ENCODE assay signal across 1 cellular context in genomic region chr10:25666276-25666675, GRCh38.
TF ChIP-seq lines count a peak whose summit lies in the region.

No MANE protein-coding gene starts in this region.

TF ChIP-seq in HepG2, 621 proteins besides CTCF, POLR2A, EP300 and RAD21 (continued from another document):
- TF ChIP-seq ZNF318 (CRISPR knock-in tag; IDR thresholded peaks at IDR 0.05) (no peak), ZNF264 (CRISPR knock-in tag; IDR thresholded peaks at IDR 0.05) (no peak), THAP11 (CRISPR knock-in tag; IDR thresholded peaks at IDR 0.05) (no peak), CEBPB (IDR thresholded peaks at IDR 0.05; ENCODE audit: borderline replicate concordance, low read depth, low read length) (no peak), PRDM10 (CRISPR knock-in tag; IDR thresholded peaks at IDR 0.05; ENCODE audit: low read depth) (no peak), ZSCAN12 (CRISPR knock-in tag; IDR thresholded peaks at IDR 0.05) (no peak), GABPB1 (CRISPR knock-in tag; IDR thresholded peaks at IDR 0.05) (no peak), ZNF468 (CRISPR knock-in tag; IDR thresholded peaks at IDR 0.05) (no peak), CREB3 (CRISPR knock-in tag; IDR thresholded peaks at IDR 0.05) (no peak)
TF ChIP-seq in HepG2: peak in this region for 0.
